23 cellular contexts compared by ENCODE assay signal in genomic region chr5:139597134-139597533, GRCh38. TPM values are rescaled to one million over a fixed set of nuclear protein-coding genes. Genes with fewer than 3 reads are reported as not detected.
DNase-seq lines count a peak whose midpoint lies in the region; ATAC-seq and TF ChIP-seq lines count a peak whose summit lies in the region.
"Had no signal": no experiment of that assay in that cellular context is flagged by ENCODE, and none has a peak within 500 bp of the region (broad histone marks: within the 10 kb centered on the region; RNA-seq: fewer than 3 reads in every experiment).

No MANE protein-coding gene starts in this region.

- H3K27me3 ChIP-seq in cardiac muscle cell (no peaks in the 10 kb centered on the region), right atrium auricular region (no peaks in the 10 kb centered on the region), HCT116 (ENCODE audit: insufficient read depth, low read length) (no peaks in the 10 kb centered on the region), muscle layer of colon (ENCODE audit: control insufficient read depth in 1 of 2, insufficient read depth in 2 of 2, low read length in 2 of 2) (no peaks in the 10 kb centered on the region)
- H3K27me3 ChIP-seq: foreskin keratinocyte, stomach had no signal

- TF ChIP-seq POLR2A in HCT116 (IDR thresholded peaks at IDR 0.05; ENCODE audit: borderline replicate concordance, extremely low read depth, insufficient read depth, insufficient read length) = no peak

- DNase-seq in cardiac muscle cell (ENCODE audit: low read depth in 1 of 2, low spot score in 1 of 2) (peak in 1 of 2 donors; percentile 6), right atrium auricular region (ENCODE audit: low spot score) (no peak), HCT116 (ENCODE audit: low read depth, low spot score) (no peak), HCEC 1CT (no peak), dermis blood vessel endothelial cell (no peak), COLO829 (ENCODE audit: low spot score) (no peak)
- no peak for DNase-seq in T-helper 2 cell treated with Interferon-gamma antibody and Interleukin-4, amounts not matched to agents 5 μg/mL and 100 μg/mL, for 36 hours (ENCODE audit: low spot score)
- DNase-seq: activated CD8-positive, alpha-beta memory T cell treated with anti-CD3 and anti-CD28 coated beads, Interleukin-2, amount 50 U/mL, for 48 hours; DMS 273 treated with DMSO at 0.1 percent for 48 hours; foreskin keratinocyte; H9; kidney glomerular epithelial cell; mesendoderm; NCI-H1417 treated with DMSO at 0.1 percent for 48 hours; NCI-H510A treated with DMSO at 0.1 percent for 48 hours; stimulated activated CD4-positive, alpha-beta T cell treated with anti-CD3 and anti-CD28 coated beads, Interleukin-2, amount 100 ng/mL, for 48 hours; stomach; trophoblast cell had no signal

- H2AFZ ChIP-seq in HCT116 (ENCODE audit: low read depth, low read length, poor library complexity, severe bottlenecking) = no peak overlapping the region

- no peak overlapping the region for H3K9ac ChIP-seq in HCT116 (ENCODE audit: low read length)
- H3K9ac ChIP-seq in muscle layer of colon (ENCODE audit: low read length) = no peak overlapping the region

- H3K79me2 ChIP-seq in HCT116 (ENCODE audit: insufficient read depth, low read length) = peaks cover 86% of the 10 kb centered on the region

- intact Hi-C loops in HCT116 (cut with micrococcal nuclease) = no loop called here

- H3K36me3 ChIP-seq in cardiac muscle cell (peaks cover 16% of the 10 kb centered on the region), right atrium auricular region (peaks cover 11% of the 10 kb centered on the region), HCT116 (ENCODE audit: control insufficient read depth in 1 of 2, insufficient read depth in 2 of 2, low read length in 2 of 2) (peaks cover 11 to 16% of the 10 kb centered on the region in 2 experiments; a peak in 3 of 4 replicates), muscle layer of colon (ENCODE audit: insufficient read depth, low read length) (peaks cover 17% of the 10 kb centered on the region)

- H3K9me3 Mint-ChIP-seq in T-helper 2 cell treated with Interferon-gamma antibody and Interleukin-4, amounts not matched to agents 5 μg/mL and 100 μg/mL, for 36 hours = peaks cover 11% of the 10 kb centered on the region
- H3K9me3 Mint-ChIP-seq: H9, neural crest cell, WTC11 had no signal

- BruUV-seq in HCT116 (replicated peaks; lab: Mats Ljungman, UMichigan) = no TSS peak

- peaks cover 37% of the 10 kb centered on the region for H3K36me3 Mint-ChIP-seq in T-helper 2 cell treated with Interferon-gamma antibody and Interleukin-4, amounts not matched to agents 5 μg/mL and 100 μg/mL, for 36 hours (ENCODE audit: low read depth)

- POLR2A ChIA-PET in HCT116 (lab: Charles Lee) = no interaction called here

- H3K27me3 Mint-ChIP-seq in T-helper 2 cell treated with Interferon-gamma antibody and Interleukin-4, amounts not matched to agents 5 μg/mL and 100 μg/mL, for 36 hours (ENCODE audit: low read depth) = no peaks in the 10 kb centered on the region

- no peaks in the 10 kb centered on the region for H3K9me2 ChIP-seq in HCT116 (ENCODE audit: insufficient read depth)

- H4K20me1 ChIP-seq in HCT116 (ENCODE audit: insufficient read depth) = peaks cover 11% of the 10 kb centered on the region; the same call in 1 of the 2 replicates

- TF ChIP-seq CTCF in cardiac muscle cell (IDR thresholded peaks at IDR 0.05; ENCODE audit: low read depth, low read length) (no peak), right atrium auricular region (IDR thresholded peaks at IDR 0.05) (no peak), HCT116 (IDR thresholded peaks at IDR 0.05 in 2 of 3, conservative IDR thresholded peaks at IDR 0.05 in 1 of 3; ENCODE audit: borderline replicate concordance in 1 of 3, insufficient read depth in 1 of 3, low read depth in 2 of 3, low read length in 2 of 3) (no peak)

- peak overlapping the region; percentile 24 for H3K27ac Mint-ChIP-seq in T-helper 2 cell treated with Interferon-gamma antibody and Interleukin-4, amounts not matched to agents 5 μg/mL and 100 μg/mL, for 36 hours
- H3K27ac Mint-ChIP-seq: H9, WTC11 had no signal

- RAD21 ChIA-PET in HCT116 (lab: Charles Lee; ENCODE audit: low non-redundant PET in 1 of 2, low total read pairs in 2 of 2, uncharacterized antibody in 2 of 2, unreplicated experiment in 2 of 2) = no interaction called here

- H3K4me2 ChIP-seq in HCT116 (ENCODE audit: low read length) = peak overlapping the region; percentile 13; the same call in 1 of the 2 replicates

- CTCF ChIA-PET in HCT116 (lab: Charles Lee) = no interaction called here

- ATAC-seq in HCT116 = no peak
- ATAC-seq: foreskin keratinocyte, WTC11 had no signal

- H3K4me1 ChIP-seq in cardiac muscle cell (ENCODE audit: low read depth) (no peaks in the 10 kb centered on the region), right atrium auricular region (peaks cover 0 to 13% of the 10 kb centered on the region in 2 donors), HCT116 (ENCODE audit: control insufficient read depth in 1 of 2, insufficient read depth in 2 of 2, low read length in 2 of 2) (peaks cover 22 to 42% of the 10 kb centered on the region in 2 experiments), muscle layer of colon (ENCODE audit: insufficient read depth, low read length) (peaks cover 13% of the 10 kb centered on the region)
- H3K4me1 ChIP-seq: prostate gland had no signal

- H3K9me3 ChIP-seq in cardiac muscle cell (ENCODE audit: low read depth) (no peaks in the 10 kb centered on the region), right atrium auricular region (no peaks in the 10 kb centered on the region), HCT116 (ENCODE audit: control insufficient read depth in 1 of 2, insufficient read depth in 1 of 2, low read depth in 1 of 2, low read length in 2 of 2) (no peaks in the 10 kb centered on the region), muscle layer of colon (ENCODE audit: low read length) (no peaks in the 10 kb centered on the region)
- H3K9me3 ChIP-seq: prostate gland, stomach had no signal

- TF ChIP-seq RAD21 in HCT116 (IDR thresholded peaks at IDR 0.05; ENCODE audit: low read depth) = no peak

- H3K4me1 Mint-ChIP-seq in T-helper 2 cell treated with Interferon-gamma antibody and Interleukin-4, amounts not matched to agents 5 μg/mL and 100 μg/mL, for 36 hours (ENCODE audit: low read depth) = peaks cover 18% of the 10 kb centered on the region

- H3K4me3 ChIP-seq in cardiac muscle cell (no peak overlapping the region), right atrium auricular region (no peak overlapping the region), HCT116 (replicated peaks in 1 of 2; ENCODE audit: low read depth in 1 of 2, low read length in 2 of 2) (no peak overlapping the region), muscle layer of colon (ENCODE audit: low read depth in 1 of 2, low read length in 2 of 2) (no peak overlapping the region)
- H3K4me3 ChIP-seq: prostate gland, skin epidermis, stomach had no signal

- no peak overlapping the region for H3K4me3 Mint-ChIP-seq in T-helper 2 cell treated with Interferon-gamma antibody and Interleukin-4, amounts not matched to agents 5 μg/mL and 100 μg/mL, for 36 hours
- H3K4me3 Mint-ChIP-seq: H9, neural crest cell, WTC11 had no signal

- H3K27ac ChIP-seq in cardiac muscle cell = peak overlapping the region; percentile 53
- H3K27ac ChIP-seq in right atrium auricular region = no peak overlapping the region
- H3K27ac ChIP-seq in HCT116 (ENCODE audit: low read depth, low read length) = no peak overlapping the region
- H3K27ac ChIP-seq in muscle layer of colon (ENCODE audit: low read depth, low read length) = peak overlapping the region; percentile 49
- H3K27ac ChIP-seq: foreskin keratinocyte, prostate gland, skin epidermis, stomach had no signal

TF ChIP-seq in HCT116, 20 proteins besides CTCF, POLR2A, EP300 and RAD21:
- TF ChIP-seq POLR2AphosphoS5 (IDR thresholded peaks at IDR 0.05; ENCODE audit: low read depth, low read length) = no peak
- TF ChIP-seq EZH2 (IDR thresholded peaks at IDR 0.05) = no peak
- no peak for TF ChIP-seq SRF (IDR thresholded peaks at IDR 0.05; ENCODE audit: low read depth)
- no peak for TF ChIP-seq EGR1 (IDR thresholded peaks at IDR 0.05; ENCODE audit: low read depth)
- TF ChIP-seq ZFX (IDR thresholded peaks at IDR 0.05) = no peak
- TF ChIP-seq SP1 (IDR thresholded peaks at IDR 0.05; ENCODE audit: low read depth) = no peak
- TF ChIP-seq CBX3 (IDR thresholded peaks at IDR 0.05; ENCODE audit: low read depth) = no peak
- no peak for TF ChIP-seq YY1 (IDR thresholded peaks at IDR 0.05; ENCODE audit: extremely low read depth, insufficient replicate concordance, low read depth, low read length)
- no peak for TF ChIP-seq MAX (IDR thresholded peaks at IDR 0.05)
- no peak for TF ChIP-seq SIN3A (IDR thresholded peaks at IDR 0.05; ENCODE audit: low read depth)
- no peak for TF ChIP-seq JUND (IDR thresholded peaks at IDR 0.05)

RNA-seq across cellular contexts. Expression of gene UBE2D2, which starts 36.0 kb away (rescaled TPM):
- 225 and 338 TPM in 2 replicates for total RNA-seq in cardiac muscle cell
- 236 and 291 TPM in 2 replicates for polyA plus RNA-seq in cardiac muscle cell
- 10 to 100 TPM; 54.3 to 73.6 TPM for total RNA-seq in right atrium auricular region
- 140 TPM for total RNA-seq in HCT116 (2021; ENCODE audit: unreplicated experiment)
- polyA plus RNA-seq in HCT116 (2012) = 78.9 and 119 TPM in 2 replicates
- 68.5 and 71.6 TPM in 2 replicates for total RNA-seq in dermis blood vessel endothelial cell

RNA-seq across cellular contexts. Expression of gene CXXC5, which starts 51.0 kb away (rescaled TPM):
- total RNA-seq in cardiac muscle cell = 91.9 and 122 TPM in 2 replicates
- 70.4 and 79.4 TPM in 2 replicates for polyA plus RNA-seq in cardiac muscle cell
- total RNA-seq in right atrium auricular region = 10 to 100 TPM; 57.9 to 59.5 TPM
- total RNA-seq in HCT116 (2021; ENCODE audit: unreplicated experiment) = 43.1 TPM
- polyA plus RNA-seq in HCT116 (2012) = 34.4 and 46.2 TPM in 2 replicates
- total RNA-seq in dermis blood vessel endothelial cell = 29.6 and 36.1 TPM in 2 replicates

Comparison
In these comparisons a context has a peak if more than half of its experiments do, and no peak if none do; other contexts are left out.
1. H3K27ac ChIP-seq: peak in cardiac muscle cell (single experiment) and muscle layer of colon (single experiment); none in right atrium auricular region (0 of 2) and HCT116 (single experiment).